10 cellular contexts compared by ENCODE assay signal in genomic region chr13:29902632-29903305, GRCh38. TPM values are rescaled to one million over a fixed set of nuclear protein-coding genes. Genes with fewer than 3 reads are reported as not detected.
DNase-seq lines count a peak whose midpoint lies in the region; ATAC-seq and TF ChIP-seq lines count a peak whose summit lies in the region.
"Had no signal": no experiment of that assay in that cellular context is flagged by ENCODE, and none has a peak within 500 bp of the region (broad histone marks: within the 10 kb centered on the region; RNA-seq: fewer than 3 reads in every experiment).

No MANE protein-coding gene starts in this region.

- no peaks in the 10 kb centered on the region for H3K79me1 ChIP-seq in mesenchymal stem cell (replicated peaks; ENCODE audit: low read length, poor library complexity, severe bottlenecking)

- WGBS in mesenchymal stem cell: 40% methylated on average over 4 of the region's 4 CpGs
- WGBS in upper lobe of left lung, 2 donors: 30 to 35% methylated on average over 4 of the region's 4 CpGs

- H4K91ac ChIP-seq in mesenchymal stem cell (ENCODE audit: low read length): no peak overlapping the region

- no peaks in the 10 kb centered on the region for H3K27me3 Mint-ChIP-seq in activated naive CD4-positive, alpha-beta T cell treated with anti-CD3 and anti-CD28 coated beads for 36 hours (ENCODE audit: low read depth)
- H3K27me3 Mint-ChIP-seq in activated naive CD8-positive, alpha-beta T cell: no peaks in the 10 kb centered on the region

- no peak for TF ChIP-seq POLR2A in upper lobe of left lung (IDR thresholded peaks at IDR 0.05)

- H3K9me3 ChIP-seq in mesenchymal stem cell (ENCODE audit: control insufficient read depth, low read length) (peaks cover 11% of the 10 kb centered on the region), upper lobe of left lung (no peaks in the 10 kb centered on the region)
- H3K9me3 ChIP-seq: gastrocnemius medialis had no signal

- no peak overlapping the region for H3K23ac ChIP-seq in mesenchymal stem cell (ENCODE audit: low read length in 2 of 2)

- no peak for TF ChIP-seq EP300 in upper lobe of left lung (IDR thresholded peaks at IDR 0.05)

- no peaks in the 10 kb centered on the region for H3K27me3 ChIP-seq in mesenchymal stem cell (ENCODE audit: control insufficient read depth in 1 of 2, insufficient read depth in 1 of 2, low read length in 2 of 2)
- H3K27me3 ChIP-seq in upper lobe of left lung: no peaks in the 10 kb centered on the region
- H3K27me3 ChIP-seq: gastrocnemius medialis had no signal

- H3K4me1 ChIP-seq in mesenchymal stem cell (ENCODE audit: control insufficient read depth, insufficient read depth, low read depth, low read length) (peaks cover 4% of the 10 kb centered on the region), upper lobe of left lung (peaks cover 0 to 23% (median 15%) of the 10 kb centered on the region in 4 donors)
- H3K4me1 ChIP-seq: gastrocnemius medialis had no signal

- H3K27ac ChIP-seq in mesenchymal stem cell (ENCODE audit: low read length, poor library complexity, severe bottlenecking): peak overlapping the region; percentile 84
- peak overlapping the region in 3 of 4 donors; percentile 2 to 36 (median 22) for H3K27ac ChIP-seq in upper lobe of left lung
- H3K27ac ChIP-seq: gastrocnemius medialis had no signal

- no peaks in the 10 kb centered on the region for H3K9me3 Mint-ChIP-seq in activated naive CD4-positive, alpha-beta T cell treated with anti-CD3 and anti-CD28 coated beads for 36 hours
- H3K9me3 Mint-ChIP-seq in activated naive CD8-positive, alpha-beta T cell (ENCODE audit: low read depth): no peaks in the 10 kb centered on the region

- no peaks in the 10 kb centered on the region for H3K36me3 ChIP-seq in mesenchymal stem cell (ENCODE audit: control insufficient read depth in 1 of 2, insufficient read depth in 2 of 2, low read depth in 1 of 2, low read length in 2 of 2)
- H3K36me3 ChIP-seq in upper lobe of left lung: no peaks in the 10 kb centered on the region
- H3K36me3 ChIP-seq: gastrocnemius medialis had no signal

- no peak overlapping the region for H2BK12ac ChIP-seq in mesenchymal stem cell (ENCODE audit: low read length in 2 of 2)

- no peak for TF ChIP-seq CTCF in upper lobe of left lung (IDR thresholded peaks at IDR 0.05)

- H2BK15ac ChIP-seq in mesenchymal stem cell (ENCODE audit: low read depth, poor library complexity, severe bottlenecking): no peak overlapping the region

- H2BK5ac ChIP-seq in mesenchymal stem cell (ENCODE audit: low read depth, low read length, poor library complexity, severe bottlenecking): peak overlapping the region; percentile 69

- peaks cover 26% of the 10 kb centered on the region for H3K4me1 Mint-ChIP-seq in activated naive CD4-positive, alpha-beta T cell treated with anti-CD3 and anti-CD28 coated beads for 36 hours (ENCODE audit: low read depth)
- peaks cover 18% of the 10 kb centered on the region for H3K4me1 Mint-ChIP-seq in activated naive CD8-positive, alpha-beta T cell (ENCODE audit: low read depth)

- peaks cover 1% of the 10 kb centered on the region for H3K36me3 Mint-ChIP-seq in activated naive CD4-positive, alpha-beta T cell treated with anti-CD3 and anti-CD28 coated beads for 36 hours (ENCODE audit: low read depth)
- peaks cover 4% of the 10 kb centered on the region for H3K36me3 Mint-ChIP-seq in activated naive CD8-positive, alpha-beta T cell

- no peak for DNase-seq in activated naive CD4-positive, alpha-beta T cell treated with anti-CD3 and anti-CD28 coated beads for 36 hours
- no peak for DNase-seq in activated naive CD4-positive, alpha-beta T cell treated with anti-CD3 and anti-CD28 coated beads, Interleukin-2, amount 50 U/mL, for 16 hours
- no peak for DNase-seq in mesenchymal stem cell
- DNase-seq in upper lobe of left lung: no peak
- no peak for DNase-seq in NCI-H1048 (lab: John Stamatoyannopoulos, UW)
- DNase-seq in NK-92 treated with Interleukin-12 subunit alpha and Interleukin-12 subunit beta, amount 100 ng/mL, for 24 hours (lab: John Stamatoyannopoulos, UW): no peak
- no peak for DNase-seq in NCI-H128 (lab: John Stamatoyannopoulos, UW; ENCODE audit: unreplicated experiment)
- DNase-seq: retina had no signal

- H3K14ac ChIP-seq in mesenchymal stem cell (ENCODE audit: low read length in 2 of 2): no peak overlapping the region

- CTCF ChIA-PET in activated naive CD4-positive, alpha-beta T cell treated with anti-CD3 and anti-CD28 coated beads for 36 hours (lab: Charles Lee): interaction anchor here (1.2 kb wide), 1 partner anchor 21 kb away, joined by 3 read pairs; no protein-coding TSS in a partner anchor

- H4K8ac ChIP-seq in mesenchymal stem cell (ENCODE audit: low read length): no peak overlapping the region

- H3K4me2 ChIP-seq in mesenchymal stem cell (ENCODE audit: low read length, poor library complexity, severe bottlenecking): peak overlapping the region; percentile 62

- intact Hi-C loops in activated naive CD4-positive, alpha-beta T cell treated with anti-CD3 and anti-CD28 coated beads for 36 hours (cut with micrococcal nuclease): loop anchor here (2.0 kb wide), 1 partner anchor 52 kb away; the partner anchor contains the start of gene UBL3

- no peak for ATAC-seq in upper lobe of left lung (ENCODE audit: low FRiP score in 2 of 2)

- no peak overlapping the region for H3K27ac Mint-ChIP-seq in activated naive CD4-positive, alpha-beta T cell treated with anti-CD3 and anti-CD28 coated beads for 36 hours
- H3K27ac Mint-ChIP-seq in activated naive CD8-positive, alpha-beta T cell: peak overlapping the region; percentile 54

- no peak overlapping the region for H3K9ac ChIP-seq in mesenchymal stem cell (ENCODE audit: low read length)

- H3K18ac ChIP-seq in mesenchymal stem cell (ENCODE audit: low read depth in 1 of 2, low read length in 2 of 2): no peak overlapping the region

- no peak overlapping the region for H2BK120ac ChIP-seq in mesenchymal stem cell (ENCODE audit: low read depth, low read length)

- no peak overlapping the region for H3K4ac ChIP-seq in mesenchymal stem cell (ENCODE audit: low read depth in 1 of 2, low read length in 2 of 2)

- H2AFZ ChIP-seq in mesenchymal stem cell (ENCODE audit: low read depth, low read length): no peak overlapping the region

- peak overlapping the region; percentile 86 for H2AK5ac ChIP-seq in mesenchymal stem cell (ENCODE audit: low read length, severe bottlenecking)

- peak overlapping the region; percentile 39 for H3K4me3 Mint-ChIP-seq in activated naive CD4-positive, alpha-beta T cell treated with anti-CD3 and anti-CD28 coated beads for 36 hours
- H3K4me3 Mint-ChIP-seq in activated naive CD8-positive, alpha-beta T cell: peak overlapping the region; percentile 75

- peak overlapping the region in 1 of 2 experiments; percentile 2 for H3K4me3 ChIP-seq in mesenchymal stem cell (ENCODE audit: insufficient read depth in 1 of 2, low read depth in 1 of 2, low read length in 2 of 2)
- no peak overlapping the region for H3K4me3 ChIP-seq in upper lobe of left lung
- H3K4me3 ChIP-seq: gastrocnemius medialis had no signal

RNA-seq across cellular contexts. Expression of gene UBL3, which starts 52.4 kb away (rescaled TPM):
- total RNA-seq in activated naive CD4-positive, alpha-beta T cell treated with anti-CD3 and anti-CD28 coated beads for 36 hours: 1 to 10 TPM; 8.3 to 8.5 TPM
- polyA plus RNA-seq in mesenchymal stem cell (2013, experiment 1 of 2): 13.1 TPM
- polyA plus RNA-seq in mesenchymal stem cell (2013, experiment 2 of 2): 13.9 TPM
- 100 to 1,000 TPM in 1 of 6 donors, 10 to 100 TPM in 5; 32.5 to 122 (median 53.3) TPM for total RNA-seq in upper lobe of left lung
